In the genomic region with DNA sequence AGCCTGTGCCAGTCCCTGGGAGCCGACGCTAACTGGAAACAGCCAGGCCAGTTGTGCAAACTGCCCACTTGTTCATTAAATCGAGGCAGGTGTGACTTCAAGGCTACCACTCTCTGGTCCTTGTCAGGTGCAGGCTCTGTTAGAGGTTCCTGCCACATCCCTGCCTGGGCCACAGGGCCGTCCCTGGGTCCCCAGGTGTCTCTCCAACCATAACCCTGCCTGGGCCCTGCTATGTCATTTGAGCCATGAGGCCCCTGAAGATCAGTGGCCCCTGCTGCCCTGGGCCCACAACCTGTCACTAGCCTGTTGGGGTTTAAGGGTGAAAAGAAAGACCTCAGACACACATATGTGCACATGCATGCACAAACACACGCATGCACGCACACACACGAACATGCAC, we compare ENCODE assay signal across 14 cellular contexts.
DNase-seq lines count a peak whose midpoint lies in the region; FAIRE-seq and TF ChIP-seq lines count a peak whose summit lies in the region.
"Had no signal": no experiment of that assay in that cellular context is flagged by ENCODE, and none has a peak within 500 bp of the region (broad histone marks: within the 10 kb centered on the region; RNA-seq: fewer than 3 reads in every experiment).

No MANE protein-coding gene starts in this region.

- peaks cover 27 to 37% (median 35%) of the 10 kb centered on the region in 10 experiments for H3K4me1 ChIP-seq in BLaER1 treated with 17β-estradiol and CSF1 and Interleukin-3, amounts not matched to agents 10 nM and 100 nM
- H3K4me1 ChIP-seq in OCI-LY1 (ENCODE audit: insufficient read depth, low read length, severe bottlenecking): peaks cover 16% of the 10 kb centered on the region
- peaks cover 4 to 11% of the 10 kb centered on the region in 2 donors for H3K4me1 ChIP-seq in kidney (ENCODE audit: control insufficient read depth in 1 of 2, insufficient read depth in 1 of 2, low read depth in 1 of 2, low read length in 2 of 2)
- H3K4me1 ChIP-seq in parathyroid adenoma: peaks cover 6% of the 10 kb centered on the region
- no peaks in the 10 kb centered on the region for H3K4me1 ChIP-seq in CD8-positive, alpha-beta memory T cell (ENCODE audit: insufficient read depth, low read length)

- peak overlapping the region in 8 of 11 experiments; percentile 67 to 81 (median 78); a peak in 14 of 22 replicates for H3K27ac ChIP-seq in BLaER1 treated with 17β-estradiol and CSF1 and Interleukin-3, amounts not matched to agents 10 nM and 100 nM
- H3K27ac ChIP-seq in OCI-LY1 (ENCODE audit: low read depth, low read length, poor library complexity, severe bottlenecking) (no peak overlapping the region), kidney (ENCODE audit: low read depth in 2 of 2, low read length in 2 of 2) (no peak overlapping the region), parathyroid adenoma (no peak overlapping the region)
- no peak overlapping the region for H3K27ac ChIP-seq in CD8-positive, alpha-beta memory T cell (ENCODE audit: low read depth, low read length)

- H3K9me3 ChIP-seq in BLaER1 treated with 17β-estradiol and CSF1 and Interleukin-3, amounts not matched to agents 10 nM and 100 nM (replicated peaks in 1 of 11): peaks cover 2 to 20% (median 13%) of the 10 kb centered on the region in 11 experiments; a peak in 20 of 22 replicates
- H3K9me3 ChIP-seq in OCI-LY1 (ENCODE audit: low read length) (peaks cover 5% of the 10 kb centered on the region; the same call in 1 of the 2 replicates), kidney (ENCODE audit: control insufficient read depth in 1 of 2, low read length in 2 of 2) (peaks cover 0 to 3% of the 10 kb centered on the region in 2 donors), parathyroid adenoma (ENCODE audit: control insufficient read depth, low read length) (no peaks in the 10 kb centered on the region)
- no peaks in the 10 kb centered on the region for H3K9me3 ChIP-seq in CD8-positive, alpha-beta memory T cell (ENCODE audit: low read length)
- H3K9me3 ChIP-seq: gastrocnemius medialis, mucosa of descending colon, right atrium auricular region had no signal

- TF ChIP-seq CTCF in OCI-LY1 (IDR thresholded peaks at IDR 0.05; ENCODE audit: low read length) (no peak), kidney (IDR thresholded peaks at IDR 0.05; ENCODE audit: borderline replicate concordance, extremely low read depth, insufficient read depth) (no peak), parathyroid adenoma (IDR thresholded peaks at IDR 0.05) (no peak)

- POLR2A ChIA-PET in CD8-positive, alpha-beta memory T cell (lab: Charles Lee): no interaction called here

- H2AFZ ChIP-seq in OCI-LY1 (ENCODE audit: low read length) (no peak overlapping the region), parathyroid adenoma (peak overlapping the region; percentile 90)

- CTCF ChIA-PET in CD8-positive, alpha-beta memory T cell (lab: Charles Lee): no interaction called here

- no peaks in the 10 kb centered on the region for H3K36me3 ChIP-seq in BLaER1 treated with 17β-estradiol and CSF1 and Interleukin-3, amounts not matched to agents 10 nM and 100 nM
- H3K36me3 ChIP-seq in OCI-LY1 (ENCODE audit: insufficient read depth, low read length): no peaks in the 10 kb centered on the region; the same call in 1 of the 2 replicates
- peaks cover 0 to under 1% of the 10 kb centered on the region in 2 donors for H3K36me3 ChIP-seq in kidney (ENCODE audit: control insufficient read depth in 1 of 2, insufficient read depth in 2 of 2, low read length in 2 of 2)
- no peaks in the 10 kb centered on the region for H3K36me3 ChIP-seq in parathyroid adenoma (ENCODE audit: control insufficient read depth, insufficient read depth, low read length)
- no peaks in the 10 kb centered on the region for H3K36me3 ChIP-seq in CD8-positive, alpha-beta memory T cell (ENCODE audit: insufficient read depth, low read length)
- H3K36me3 ChIP-seq: gastrocnemius medialis, right atrium auricular region had no signal

- peaks cover 0 to 6% (median 4%) of the 10 kb centered on the region in 3 donors for H3K4me1 Mint-ChIP-seq in CD8-positive, alpha-beta memory T cell
- H3K4me1 Mint-ChIP-seq: central memory CD8-positive, alpha-beta T cell had no signal

- H3K9ac ChIP-seq in BLaER1 treated with 17β-estradiol and CSF1 and Interleukin-3, amounts not matched to agents 10 nM and 100 nM: peak overlapping the region in 9 of 11 experiments; percentile 73 to 80 (median 76); a peak in 16 of 22 replicates
- H3K9ac ChIP-seq in OCI-LY1 (ENCODE audit: low read length) (peak overlapping the region; percentile 46; the same call in 1 of the 2 replicates), kidney (ENCODE audit: low read length in 2 of 2) (peak overlapping the region in 1 of 2 donors; percentile 65), parathyroid adenoma (no peak overlapping the region)

- peaks cover 10 to 36% of the 10 kb centered on the region in 2 donors for H3K27me3 Mint-ChIP-seq in CD8-positive, alpha-beta memory T cell

- H3K9me3 Mint-ChIP-seq in CD8-positive, alpha-beta memory T cell: peaks cover 0 to 9% (median 6%) of the 10 kb centered on the region in 5 donors
- H3K9me3 Mint-ChIP-seq: central memory CD8-positive, alpha-beta T cell had no signal

- H3K27ac Mint-ChIP-seq in CD8-positive, alpha-beta memory T cell: no peak overlapping the region
- H3K27ac Mint-ChIP-seq: activated naive CD8-positive, alpha-beta T cell treated with anti-CD3 and anti-CD28 coated beads for 36 hours had no signal

- peak overlapping the region; percentile 75 to 95 (median 87) for H3K4me2 ChIP-seq in BLaER1 treated with 17β-estradiol and CSF1 and Interleukin-3, amounts not matched to agents 10 nM and 100 nM
- H3K4me2 ChIP-seq in OCI-LY1 (ENCODE audit: low read length) (peak overlapping the region; percentile 76), parathyroid adenoma (ENCODE audit: low read length) (no peak overlapping the region)

- no peaks in the 10 kb centered on the region for H3F3A ChIP-seq in OCI-LY1 (ENCODE audit: insufficient read depth, low read length)

- peak; percentile 60 for DNase-seq in kidney
- DNase-seq in SHP77 (lab: John Stamatoyannopoulos, UW): no peak
- DNase-seq in NCI-H2107 treated with DMSO at 0.1 percent for 48 hours (lab: John Stamatoyannopoulos, UW; ENCODE audit: unreplicated experiment): no peak
- DNase-seq in SIG-M5 treated with dmso at 0.1 percent for 504 hours (lab: John Stamatoyannopoulos, UW; ENCODE audit: unreplicated experiment): no peak
- no peak for DNase-seq in CD8-positive, alpha-beta memory T cell
- DNase-seq: NCI-H2227 treated with DMSO at 0.1 percent for 48 hours had no signal

- no peak overlapping the region for H3K4me3 Mint-ChIP-seq in CD8-positive, alpha-beta memory T cell

- H4K20me1 ChIP-seq in BLaER1 treated with 17β-estradiol and CSF1 and Interleukin-3, amounts not matched to agents 10 nM and 100 nM: no peaks in the 10 kb centered on the region
- H4K20me1 ChIP-seq in OCI-LY1 (ENCODE audit: insufficient read depth, low read length): no peaks in the 10 kb centered on the region

- intact Hi-C loops in kidney (cut with DNase I): no loop called here

- H3K9me2 ChIP-seq in OCI-LY1 (ENCODE audit: low read depth, low read length): no peaks in the 10 kb centered on the region

- H3K4me3 ChIP-seq in BLaER1 treated with 17β-estradiol and CSF1 and Interleukin-3, amounts not matched to agents 10 nM and 100 nM: peak overlapping the region in 7 of 10 experiments; percentile 55 to 69 (median 58); a peak in 13 of 20 replicates
- peak overlapping the region; percentile 60 for H3K4me3 ChIP-seq in OCI-LY1 (ENCODE audit: low read depth, low read length, poor library complexity, severe bottlenecking)
- H3K4me3 ChIP-seq in kidney (ENCODE audit: low read length in 2 of 2): no peak overlapping the region
- no peak overlapping the region for H3K4me3 ChIP-seq in parathyroid adenoma (ENCODE audit: low read depth, low read length)
- no peak overlapping the region for H3K4me3 ChIP-seq in CD8-positive, alpha-beta memory T cell (ENCODE audit: low read length)

- no peaks in the 10 kb centered on the region for H3K79me2 ChIP-seq in OCI-LY1 (ENCODE audit: insufficient read depth, low read length)
- H3K79me2 ChIP-seq in parathyroid adenoma: no peaks in the 10 kb centered on the region

- H3K27me3 ChIP-seq in BLaER1 treated with 17β-estradiol and CSF1 and Interleukin-3, amounts not matched to agents 10 nM and 100 nM: no peaks in the 10 kb centered on the region
- H3K27me3 ChIP-seq in OCI-LY1 (ENCODE audit: insufficient read depth, low read length): peaks cover 6% of the 10 kb centered on the region; the same call in 1 of the 2 replicates
- no peaks in the 10 kb centered on the region for H3K27me3 ChIP-seq in parathyroid adenoma (ENCODE audit: control insufficient read depth, insufficient read depth, low read length)
- no peaks in the 10 kb centered on the region for H3K27me3 ChIP-seq in CD8-positive, alpha-beta memory T cell (ENCODE audit: insufficient read depth, low read length, poor library complexity, severe bottlenecking)
- H3K27me3 ChIP-seq: gastrocnemius medialis, right atrium auricular region had no signal

- H3K36me3 Mint-ChIP-seq in CD8-positive, alpha-beta memory T cell: peaks cover 0 to 3% (median 0%) of the 10 kb centered on the region in 3 donors
- H3K36me3 Mint-ChIP-seq: activated naive CD8-positive, alpha-beta T cell treated with anti-CD3 and anti-CD28 coated beads for 36 hours had no signal

- FAIRE-seq in kidney (lab: Jason Lieb, UNC): no peak

Comparison
In these comparisons a context has a peak if more than half of its experiments do, and no peak if none do; other contexts are left out.
1. H3K27ac ChIP-seq: peak in BLaER1 treated with 17β-estradiol and CSF1 and Interleukin-3, amounts not matched to agents 10 nM and 100 nM (8 of 11); none in OCI-LY1 (single experiment), kidney (0 of 2), parathyroid adenoma (single experiment) and CD8-positive, alpha-beta memory T cell (single experiment).
2. H3K4me3 ChIP-seq: peak in BLaER1 treated with 17β-estradiol and CSF1 and Interleukin-3, amounts not matched to agents 10 nM and 100 nM (7 of 10) and OCI-LY1 (single experiment); none in kidney (0 of 2), parathyroid adenoma (single experiment) and CD8-positive, alpha-beta memory T cell (single experiment).